ENCODE assay signal across 12 cellular contexts in the genomic region with DNA sequence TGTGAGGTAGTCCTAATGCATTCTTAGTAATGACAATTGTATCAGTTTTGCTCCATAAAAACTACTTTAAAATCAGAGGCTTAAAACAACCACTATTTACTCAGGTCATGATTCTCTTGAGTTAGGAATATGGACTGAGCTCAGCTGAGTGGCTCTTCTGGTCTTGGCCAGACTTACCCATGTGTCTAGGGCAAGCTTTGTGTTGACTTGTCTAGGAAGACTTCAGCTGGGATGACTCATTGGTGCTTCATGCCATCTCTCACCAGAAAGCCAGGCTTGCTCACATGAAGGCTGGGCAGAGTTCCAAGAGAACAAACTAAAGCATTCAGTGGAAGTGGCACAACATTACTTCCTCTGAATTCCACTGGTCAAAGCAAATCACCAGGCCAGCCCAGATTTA.
A peak's percentile ranks its signal among the peaks of the same experiment; 100 is the strongest.
DNase-seq lines count a peak whose midpoint lies in the region; TF ChIP-seq lines count a peak whose summit lies in the region.
"Had no signal": no experiment of that assay in that cellular context is flagged by ENCODE, and none has a peak within 500 bp of the region (broad histone marks: within the 10 kb centered on the region; RNA-seq: fewer than 3 reads in every experiment).

No MANE protein-coding gene starts in this region.

- peak; percentile 35 for DNase-seq in NCI-H748 (lab: John Stamatoyannopoulos, UW; ENCODE audit: unreplicated experiment)
- DNase-seq in NCI-H748 treated with DMSO at 0.1 percent for 48 hours (lab: John Stamatoyannopoulos, UW): no peak
- DNase-seq in NCI-H2196 treated with DMSO at 0.1 percent for 48 hours (lab: John Stamatoyannopoulos, UW; ENCODE audit: unreplicated experiment): peak; percentile 60
- DNase-seq in cardiac fibroblast (ENCODE audit: low read depth in 2 of 2): peak; percentile 44 to 64
- peak; percentile 72 for DNase-seq in renal cortical epithelial cell (ENCODE audit: low read depth)
- no peak for DNase-seq in mucosa of gallbladder (ENCODE audit: low spot score)
- DNase-seq in OCI-M2 (lab: John Stamatoyannopoulos, UW; ENCODE audit: unreplicated experiment): no peak
- DNase-seq in NCI-H146 treated with DMSO at 0.1 percent for 48 hours (lab: John Stamatoyannopoulos, UW; ENCODE audit: unreplicated experiment): no peak
- DNase-seq: activated CD8-positive, alpha-beta memory T cell treated with anti-CD3 and anti-CD28 coated beads for 24 hours; aorta; head of caudate nucleus; SK-N-SH had no signal

- no peak for TF ChIP-seq CTCF in cardiac fibroblast (IDR thresholded peaks at IDR 0.05; ENCODE audit: low read depth, low read length)

- H3K4me3 ChIP-seq in cardiac fibroblast (replicated peaks in 1 of 2; ENCODE audit: low read depth in 2 of 2, low read length in 2 of 2): no peak overlapping the region

Comparison
In these comparisons a context has a peak if more than half of its experiments do, and no peak if none do; other contexts are left out.
1. DNase-seq: peak in NCI-H748 (single experiment), NCI-H2196 treated with DMSO at 0.1 percent for 48 hours (single experiment), cardiac fibroblast (2 of 2) and renal cortical epithelial cell (single experiment); none in NCI-H748 treated with DMSO at 0.1 percent for 48 hours (single experiment), mucosa of gallbladder (single experiment), OCI-M2 (single experiment) and NCI-H146 treated with DMSO at 0.1 percent for 48 hours (single experiment).